Comparison of ENCODE assay signal across 1 cellular context in the genomic region with DNA sequence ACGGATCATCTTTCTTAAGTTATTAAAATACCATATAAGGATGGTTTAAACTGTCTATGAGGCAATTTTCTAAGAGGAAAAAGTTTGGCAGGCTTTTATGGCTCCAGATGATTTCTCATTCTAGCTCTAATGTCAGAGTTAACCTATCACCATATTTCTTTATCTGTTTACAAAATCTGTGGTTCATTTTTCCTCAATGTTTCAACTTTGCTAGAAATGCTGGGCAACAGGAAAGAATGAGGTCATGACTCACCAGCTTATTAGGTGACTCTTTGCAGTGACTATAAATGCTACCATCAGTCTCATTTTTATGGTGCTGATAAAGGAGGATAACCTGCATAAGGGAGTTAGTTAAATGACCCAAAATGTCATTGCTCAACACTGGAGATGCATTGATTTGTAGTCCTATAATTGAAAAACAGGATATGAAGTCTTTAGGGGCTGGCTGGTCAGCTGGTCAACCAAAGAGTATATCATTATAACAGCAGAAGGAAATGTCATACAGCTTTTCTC.
TF ChIP-seq lines count a peak whose summit lies in the region.

No MANE protein-coding gene starts in this region.

TF ChIP-seq in SK-N-SH, 30 proteins besides CTCF, POLR2A, EP300 and RAD21 (continued from another document):
- TF ChIP-seq, protein P1, sequence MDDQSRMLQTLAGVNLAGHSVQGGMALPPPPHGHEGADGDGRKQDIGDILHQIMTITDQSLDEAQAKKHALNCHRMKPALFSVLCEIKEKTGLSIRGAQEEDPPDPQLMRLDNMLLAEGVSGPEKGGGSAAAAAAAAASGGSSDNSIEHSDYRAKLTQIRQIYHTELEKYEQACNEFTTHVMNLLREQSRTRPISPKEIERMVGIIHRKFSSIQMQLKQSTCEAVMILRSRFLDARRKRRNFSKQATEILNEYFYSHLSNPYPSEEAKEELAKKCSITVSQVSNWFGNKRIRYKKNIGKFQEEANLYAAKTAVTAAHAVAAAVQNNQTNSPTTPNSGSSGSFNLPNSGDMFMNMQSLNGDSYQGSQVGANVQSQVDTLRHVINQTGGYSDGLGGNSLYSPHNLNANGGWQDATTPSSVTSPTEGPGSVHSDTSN (IDR thresholded peaks at IDR 0.05): peak; percentile 86
- TF ChIP-seq, protein P2, sequence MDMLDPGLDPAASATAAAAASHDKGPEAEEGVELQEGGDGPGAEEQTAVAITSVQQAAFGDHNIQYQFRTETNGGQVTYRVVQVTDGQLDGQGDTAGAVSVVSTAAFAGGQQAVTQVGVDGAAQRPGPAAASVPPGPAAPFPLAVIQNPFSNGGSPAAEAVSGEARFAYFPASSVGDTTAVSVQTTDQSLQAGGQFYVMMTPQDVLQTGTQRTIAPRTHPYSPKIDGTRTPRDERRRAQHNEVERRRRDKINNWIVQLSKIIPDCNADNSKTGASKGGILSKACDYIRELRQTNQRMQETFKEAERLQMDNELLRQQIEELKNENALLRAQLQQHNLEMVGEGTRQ (IDR thresholded peaks at IDR 0.05; ENCODE audit: borderline replicate concordance, low read depth, low read length): no peak
- TF ChIP-seq FOSL2 (IDR thresholded peaks at IDR 0.05; ENCODE audit: borderline replicate concordance, low read depth) (peak; percentile 96), YY1 (IDR thresholded peaks at IDR 0.05; ENCODE audit: low read depth) (0 out of 2 replicates have a peak, but pooled peaks have one; percentile 40), EZH2phosphoT487 (IDR thresholded peaks at IDR 0.05; ENCODE audit: borderline replicate concordance, low read depth) (no peak), POLR2AphosphoS5 (IDR thresholded peaks at IDR 0.05; ENCODE audit: low read depth, low read length) (peak; percentile 82; the same call in 1 of the 2 replicates)
- TF ChIP-seq, protein P3, sequence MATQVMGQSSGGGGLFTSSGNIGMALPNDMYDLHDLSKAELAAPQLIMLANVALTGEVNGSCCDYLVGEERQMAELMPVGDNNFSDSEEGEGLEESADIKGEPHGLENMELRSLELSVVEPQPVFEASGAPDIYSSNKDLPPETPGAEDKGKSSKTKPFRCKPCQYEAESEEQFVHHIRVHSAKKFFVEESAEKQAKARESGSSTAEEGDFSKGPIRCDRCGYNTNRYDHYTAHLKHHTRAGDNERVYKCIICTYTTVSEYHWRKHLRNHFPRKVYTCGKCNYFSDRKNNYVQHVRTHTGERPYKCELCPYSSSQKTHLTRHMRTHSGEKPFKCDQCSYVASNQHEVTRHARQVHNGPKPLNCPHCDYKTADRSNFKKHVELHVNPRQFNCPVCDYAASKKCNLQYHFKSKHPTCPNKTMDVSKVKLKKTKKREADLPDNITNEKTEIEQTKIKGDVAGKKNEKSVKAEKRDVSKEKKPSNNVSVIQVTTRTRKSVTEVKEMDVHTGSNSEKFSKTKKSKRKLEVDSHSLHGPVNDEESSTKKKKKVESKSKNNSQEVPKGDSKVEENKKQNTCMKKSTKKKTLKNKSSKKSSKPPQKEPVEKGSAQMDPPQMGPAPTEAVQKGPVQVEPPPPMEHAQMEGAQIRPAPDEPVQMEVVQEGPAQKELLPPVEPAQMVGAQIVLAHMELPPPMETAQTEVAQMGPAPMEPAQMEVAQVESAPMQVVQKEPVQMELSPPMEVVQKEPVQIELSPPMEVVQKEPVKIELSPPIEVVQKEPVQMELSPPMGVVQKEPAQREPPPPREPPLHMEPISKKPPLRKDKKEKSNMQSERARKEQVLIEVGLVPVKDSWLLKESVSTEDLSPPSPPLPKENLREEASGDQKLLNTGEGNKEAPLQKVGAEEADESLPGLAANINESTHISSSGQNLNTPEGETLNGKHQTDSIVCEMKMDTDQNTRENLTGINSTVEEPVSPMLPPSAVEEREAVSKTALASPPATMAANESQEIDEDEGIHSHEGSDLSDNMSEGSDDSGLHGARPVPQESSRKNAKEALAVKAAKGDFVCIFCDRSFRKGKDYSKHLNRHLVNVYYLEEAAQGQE (IDR thresholded peaks at IDR 0.05; ENCODE audit: low read depth, low read length): no peak
- TF ChIP-seq, protein P4, sequence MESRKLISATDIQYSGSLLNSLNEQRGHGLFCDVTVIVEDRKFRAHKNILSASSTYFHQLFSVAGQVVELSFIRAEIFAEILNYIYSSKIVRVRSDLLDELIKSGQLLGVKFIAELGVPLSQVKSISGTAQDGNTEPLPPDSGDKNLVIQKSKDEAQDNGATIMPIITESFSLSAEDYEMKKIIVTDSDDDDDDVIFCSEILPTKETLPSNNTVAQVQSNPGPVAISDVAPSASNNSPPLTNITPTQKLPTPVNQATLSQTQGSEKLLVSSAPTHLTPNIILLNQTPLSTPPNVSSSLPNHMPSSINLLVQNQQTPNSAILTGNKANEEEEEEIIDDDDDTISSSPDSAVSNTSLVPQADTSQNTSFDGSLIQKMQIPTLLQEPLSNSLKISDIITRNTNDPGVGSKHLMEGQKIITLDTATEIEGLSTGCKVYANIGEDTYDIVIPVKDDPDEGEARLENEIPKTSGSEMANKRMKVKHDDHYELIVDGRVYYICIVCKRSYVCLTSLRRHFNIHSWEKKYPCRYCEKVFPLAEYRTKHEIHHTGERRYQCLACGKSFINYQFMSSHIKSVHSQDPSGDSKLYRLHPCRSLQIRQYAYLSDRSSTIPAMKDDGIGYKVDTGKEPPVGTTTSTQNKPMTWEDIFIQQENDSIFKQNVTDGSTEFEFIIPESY (IDR thresholded peaks at IDR 0.05; ENCODE audit: borderline replicate concordance, low read depth): no peak; the same call in 1 of the 2 replicates
